In the genomic region with DNA sequence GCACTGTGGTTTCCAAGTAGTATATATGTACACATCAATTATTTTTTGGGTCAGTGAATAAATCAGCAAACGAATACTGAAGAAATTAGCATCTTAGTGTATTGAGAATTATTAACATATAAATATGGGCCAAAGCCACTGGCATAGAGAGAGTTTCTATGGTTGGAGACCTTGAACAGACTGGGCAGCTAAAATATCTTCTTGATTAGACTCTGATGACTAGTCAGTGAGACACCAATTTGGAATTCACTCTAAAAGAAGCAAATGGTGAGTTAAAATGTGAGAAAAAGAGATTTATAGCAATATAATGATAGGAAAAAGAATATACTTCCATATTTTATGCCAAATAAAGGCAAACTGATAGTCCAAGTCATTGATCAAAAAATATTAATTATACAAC, we compare ENCODE assay signal across 1 cellular context.
TF ChIP-seq lines count a peak whose summit lies in the region.

No MANE protein-coding gene starts in this region.

TF ChIP-seq in IMR-90, 13 proteins besides CTCF, POLR2A, EP300 and RAD21:
- peak; percentile 27; the same call in 1 of the 2 replicates for TF ChIP-seq FOS (IDR thresholded peaks at IDR 0.05; ENCODE audit: low read depth, low read length)
- TF ChIP-seq RFX5 (IDR thresholded peaks at IDR 0.05; ENCODE audit: low read depth, low read length) = no peak
